Comparison of ENCODE assay signal across 8 cellular contexts in genomic region chr1:92030701-92031107, GRCh38. TPM values are rescaled to one million over a fixed set of nuclear protein-coding genes. Genes with fewer than 3 reads are reported as not detected.
DNase-seq lines count a peak whose midpoint lies in the region; ATAC-seq and TF ChIP-seq lines count a peak whose summit lies in the region.

No MANE protein-coding gene starts in this region.

- no peak overlapping the region for H2AFZ ChIP-seq in osteoblast (ENCODE audit: low read length)

- peak; percentile 21 for ATAC-seq in effector memory CD8-positive, alpha-beta T cell (replicated peaks)
- ATAC-seq in HG03095 (IDR thresholded peaks at IDR 0.05; ENCODE audit: unreplicated experiment): no peak

- no peaks in the 10 kb centered on the region for H3K79me2 ChIP-seq in osteoblast (ENCODE audit: insufficient read depth, low read length)

- peak overlapping the region; percentile 78 for H3K4me3 Mint-ChIP-seq in effector memory CD8-positive, alpha-beta T cell

- peak; percentile 17 for DNase-seq in NCI-H1105 treated with DMSO at 0.1 percent for 48 hours (lab: John Stamatoyannopoulos, UW)
- no peak for DNase-seq in NCI-H1105 (lab: John Stamatoyannopoulos, UW)
- DNase-seq in effector memory CD8-positive, alpha-beta T cell: no peak
- DNase-seq in osteoblast (ENCODE audit: insufficient read length, low spot score, missing footprints): no peak
- DNase-seq in NCI-H2196 treated with DMSO at 0.1 percent for 48 hours (lab: John Stamatoyannopoulos, UW; ENCODE audit: unreplicated experiment): no peak
- DNase-seq in DMS79 (lab: John Stamatoyannopoulos, UW): no peak

- TF ChIP-seq CTCF in osteoblast (IDR thresholded peaks at IDR 0.05; ENCODE audit: extremely low read depth, low read depth, low read length): no peak

- H3K9me3 ChIP-seq in osteoblast (ENCODE audit: low read depth, low read length): no peaks in the 10 kb centered on the region

- H3K4me1 ChIP-seq in osteoblast (ENCODE audit: insufficient read depth, low read length): no peaks in the 10 kb centered on the region

- no peaks in the 10 kb centered on the region for H4K20me1 ChIP-seq in osteoblast (ENCODE audit: insufficient read depth, low read length)

- H3K4me1 Mint-ChIP-seq in effector memory CD8-positive, alpha-beta T cell (ENCODE audit: low read depth in 2 of 2): peaks cover 7 to 12% of the 10 kb centered on the region in 2 donors

- H3K4me2 ChIP-seq in osteoblast (ENCODE audit: insufficient read depth, low read length): peak overlapping the region; percentile 81

- peak overlapping the region; percentile 29 to 52 for H3K27ac Mint-ChIP-seq in effector memory CD8-positive, alpha-beta T cell

- no peak overlapping the region for H3K27ac ChIP-seq in osteoblast (ENCODE audit: low read depth, low read length)

- H3K36me3 Mint-ChIP-seq in effector memory CD8-positive, alpha-beta T cell (ENCODE audit: insufficient read depth): peaks cover 14% of the 10 kb centered on the region

- H3K4me3 ChIP-seq in osteoblast (ENCODE audit: insufficient read depth, low read length): no peak overlapping the region

- peaks cover 8% of the 10 kb centered on the region for H3K27me3 ChIP-seq in osteoblast (ENCODE audit: insufficient read depth, low read length)

- H3K9me3 Mint-ChIP-seq in effector memory CD8-positive, alpha-beta T cell: no peaks in the 10 kb centered on the region

- peaks cover 11 to 22% of the 10 kb centered on the region in 2 donors for H3K27me3 Mint-ChIP-seq in effector memory CD8-positive, alpha-beta T cell

- no peaks in the 10 kb centered on the region for H3K36me3 ChIP-seq in osteoblast (ENCODE audit: insufficient read depth, low read length)

TF ChIP-seq in PFSK-1, 5 proteins besides CTCF, POLR2A, EP300 and RAD21:
- TF ChIP-seq TAF1 (IDR thresholded peaks at IDR 0.05; ENCODE audit: borderline replicate concordance, insufficient read depth, low read length) (peak; percentile 26; the same call in 1 of the 2 replicates), REST (IDR thresholded peaks at IDR 0.05; ENCODE audit: insufficient read depth in 1 of 2, low read depth in 2 of 2, low read length in 2 of 2) (no peak), FOXP2 (optimal IDR thresholded peaks at IDR 0.05; ENCODE audit: borderline replicate concordance, extremely low read depth, extremely low read length, insufficient read depth) (peak; percentile 40)

RNA-seq across cellular contexts. Expression of gene EPHX4, which starts 0.9 kb away (rescaled TPM):
- polyA plus RNA-seq in PFSK-1 (2012; ENCODE audit: insufficient read length, low read depth): 0.45 TPM
- 0.29 and 0.36 TPM in 2 replicates for total RNA-seq in osteoblast

RNA-seq across cellular contexts. Expression of gene SETSIP, which starts 44.5 kb away (rescaled TPM):
- polyA plus RNA-seq in PFSK-1 (2012; ENCODE audit: insufficient read length, low read depth): 3.7 TPM
- 0.29 and 0.36 TPM in 2 replicates for total RNA-seq in osteoblast

RNA-seq across cellular contexts. Expression of gene BTBD8, which starts 49.4 kb away (rescaled TPM):
- polyA plus RNA-seq in PFSK-1 (2012; ENCODE audit: insufficient read length, low read depth): 0.29 TPM
- total RNA-seq in osteoblast: 5.8 and 8.3 TPM in 2 replicates
